ENCODE assay signal across 25 cellular contexts in the genomic region with DNA sequence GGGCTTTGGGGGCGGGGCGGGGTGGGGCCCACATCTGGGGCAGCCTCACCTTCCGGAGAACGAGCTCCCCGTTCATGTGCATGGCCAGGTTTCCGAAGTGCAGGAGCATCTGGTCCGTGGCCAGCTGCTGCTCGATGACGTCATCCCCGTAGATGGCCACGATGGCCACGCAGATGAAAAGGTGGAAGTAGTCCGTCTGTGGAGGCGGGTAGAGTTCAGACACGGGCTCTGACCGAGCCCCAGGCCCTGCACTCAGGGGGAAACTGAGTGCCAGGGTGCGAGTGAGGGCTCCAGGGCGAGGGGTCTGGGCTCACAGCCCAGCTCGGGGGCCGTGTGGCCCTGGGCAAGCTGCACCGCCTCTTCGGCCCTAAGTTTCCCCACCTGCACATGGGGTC.
DNase-seq lines count a peak whose midpoint lies in the region; ATAC-seq, FAIRE-seq and TF ChIP-seq lines count a peak whose summit lies in the region.
"Had no signal": no experiment of that assay in that cellular context is flagged by ENCODE, and none has a peak within 500 bp of the region (broad histone marks: within the 10 kb centered on the region; RNA-seq: fewer than 3 reads in every experiment).

No MANE protein-coding gene starts in this region.

- no peaks in the 10 kb centered on the region for H3K9me3 Mint-ChIP-seq in chondrocyte (ENCODE audit: low read depth)
- H3K9me3 Mint-ChIP-seq: activated T-cell treated with anti-CD3 and anti-CD28 coated beads, Interleukin-2, amount 50 U/mL, for 72 hours; brain had no signal

- H3K9ac ChIP-seq in BLaER1 (no peak overlapping the region), HepG2 (ENCODE audit: insufficient read depth, low read depth, low read length) (no peak overlapping the region)

- BruUV-seq in HepG2 (replicated peaks; lab: Mats Ljungman, UMichigan): no TSS peak

- H3K36me3 Mint-ChIP-seq in chondrocyte (ENCODE audit: low read depth): peaks cover 31% of the 10 kb centered on the region

- H4K20me1 ChIP-seq in BLaER1 (peaks cover 22% of the 10 kb centered on the region), HepG2 (ENCODE audit: insufficient read depth, low read length) (no peaks in the 10 kb centered on the region)

- H3K27ac Mint-ChIP-seq in chondrocyte (ENCODE audit: unreplicated experiment): no peak overlapping the region
- H3K27ac Mint-ChIP-seq: activated T-cell treated with anti-CD3 and anti-CD28 coated beads, Interleukin-2, amount 50 U/mL, for 72 hours; brain had no signal

- TF ChIP-seq POLR2A in HepG2 (IDR thresholded peaks at IDR 0.05; ENCODE audit: insufficient read depth in 1 of 2, low read depth in 2 of 2, low read length in 2 of 2): no peak
- TF ChIP-seq POLR2A in sigmoid colon (IDR thresholded peaks at IDR 0.05): no peak

- H3K4me3 ChIP-seq in BLaER1: no peak overlapping the region
- no peak overlapping the region for H3K4me3 ChIP-seq in HepG2 (replicated peaks in 1 of 3; ENCODE audit: insufficient read depth in 1 of 3, low read depth in 2 of 3, low read length in 3 of 3)
- no peak overlapping the region for H3K4me3 ChIP-seq in sigmoid colon
- H3K4me3 ChIP-seq: lung, skin epidermis, transverse colon had no signal

- in situ Hi-C loops in HepG2 (cut with HindIII; ENCODE audit: extremely low pct_ligation_motif_present, low pct_unique_long_range_greater_than_20kb): no loop called here

- DNase-seq in chondrocyte (ENCODE audit: low spot score) (peak; percentile 68), HepG2 (ENCODE audit: low spot score) (no peak), sigmoid colon (peak; percentile 64), NCI-H146 (lab: John Stamatoyannopoulos, UW) (no peak)
- no peak for DNase-seq in stimulated activated CD4-positive, alpha-beta T cell treated with anti-CD3 and anti-CD28 coated beads, Interleukin-4, amount 100 ng/mL, for 4 hours
- DNase-seq: activated CD4-positive, alpha-beta T cell treated with anti-CD3 and anti-CD28 coated beads, Interleukin-2, amount 50 U/mL, for 1 hour; activated naive CD4-positive, alpha-beta T cell treated with Interleukin-2 at 50 U/mL for 16 hours; DMS79 treated with DMSO at 0.1 percent for 48 hours; MV-4-11; NCI-H1694 treated with DMSO at 0.1 percent for 48 hours; OCI-M1; stimulated activated CD4-positive, alpha-beta T cell treated with anti-CD3 and anti-CD28 coated beads, Interleukin-1b, Interleukin-23, amount 100 ng/mL, for 48 hours; T-helper 9 cell had no signal

- 98% methylated on average over 19 of the region's 22 CpGs for WGBS in HepG2 (ENCODE audit: low lambda C conversion rate)
- WGBS in sigmoid colon, 2 donors: 84 to 89% methylated on average over 22 of the region's 22 CpGs

- H3K27me3 Mint-ChIP-seq in chondrocyte (ENCODE audit: low read depth): no peaks in the 10 kb centered on the region
- H3K27me3 Mint-ChIP-seq: brain had no signal

- H3K27me3 ChIP-seq in BLaER1 (peaks cover 14% of the 10 kb centered on the region), HepG2 (ENCODE audit: control insufficient read depth in 1 of 2, insufficient read depth in 2 of 2, low read length in 2 of 2) (no peaks in the 10 kb centered on the region), sigmoid colon (no peaks in the 10 kb centered on the region)
- H3K27me3 ChIP-seq: transverse colon had no signal

- H3K4me2 ChIP-seq in BLaER1 (peak overlapping the region; percentile 79), HepG2 (ENCODE audit: low read depth, low read length) (no peak overlapping the region)

- TF ChIP-seq RAD21 in HepG2 (CRISPR knock-in tag; IDR thresholded peaks at IDR 0.05): no peak

- H3K9me3 ChIP-seq in BLaER1: no peaks in the 10 kb centered on the region
- no peaks in the 10 kb centered on the region for H3K9me3 ChIP-seq in HepG2 (ENCODE audit: low read length)
- H3K9me3 ChIP-seq in sigmoid colon: no peaks in the 10 kb centered on the region
- H3K9me3 ChIP-seq: transverse colon had no signal

- H3K79me2 ChIP-seq in HepG2 (ENCODE audit: insufficient read depth, low read length): no peaks in the 10 kb centered on the region

- no peak overlapping the region for H3K27ac ChIP-seq in BLaER1
- H3K27ac ChIP-seq in HepG2 (ENCODE audit: extremely low read length, insufficient read depth, low read length): no peak overlapping the region
- H3K27ac ChIP-seq in sigmoid colon: no peak overlapping the region
- H3K27ac ChIP-seq: C4-2B, epithelial cell of prostate, HL-60, skin epidermis, transverse colon, VCaP had no signal

- peaks cover 3% of the 10 kb centered on the region for H3K4me1 Mint-ChIP-seq in chondrocyte (ENCODE audit: low read depth)

- POLR2A ChIA-PET in HepG2 (lab: Yijun Ruan, JAX): interaction anchor here (1.3 kb wide), 1 partner anchor 16 kb away, joined by 3 read pairs; no protein-coding TSS in a partner anchor

- H3K4me1 ChIP-seq in BLaER1: peaks cover 97% of the 10 kb centered on the region
- H3K4me1 ChIP-seq in HepG2 (ENCODE audit: insufficient read depth, low read length): peaks cover 16% of the 10 kb centered on the region
- H3K4me1 ChIP-seq in sigmoid colon: peaks cover 0 to 5% (median 0%) of the 10 kb centered on the region in 4 donors
- H3K4me1 ChIP-seq: transverse colon had no signal

- no peak overlapping the region for H2AFZ ChIP-seq in HepG2 (ENCODE audit: low read length)

- CTCF ChIA-PET in HepG2 (lab: Yijun Ruan, JAX; ENCODE audit: low intra/inter-chr PET ratio, low total read pairs): no interaction called here

- ATAC-seq in HepG2 (no peak), HG03139 (IDR thresholded peaks at IDR 0.05; ENCODE audit: unreplicated experiment) (no peak), GM21529 (IDR thresholded peaks at IDR 0.05; ENCODE audit: unreplicated experiment) (no peak)

- intact Hi-C loops in HepG2 (cut with micrococcal nuclease; ENCODE audit: unreplicated experiment): no loop called here
- intact Hi-C loops in sigmoid colon (cut with DNase I): no loop called here

- no peak overlapping the region for H3K4me3 Mint-ChIP-seq in chondrocyte (ENCODE audit: unreplicated experiment)
- H3K4me3 Mint-ChIP-seq: brain had no signal

- TF ChIP-seq EP300 in HepG2 (IDR thresholded peaks at IDR 0.05; ENCODE audit: low read depth in 2 of 2, low read length in 2 of 2) (no peak), HepG2 (CRISPR knock-in tag; IDR thresholded peaks at IDR 0.05; ENCODE audit: borderline replicate concordance) (no peak), sigmoid colon (IDR thresholded peaks at IDR 0.05) (no peak)

- H3K36me3 ChIP-seq in BLaER1: no peaks in the 10 kb centered on the region
- peaks cover 19 to 38% of the 10 kb centered on the region in 2 experiments for H3K36me3 ChIP-seq in HepG2 (replicated peaks in 1 of 2; ENCODE audit: control insufficient read depth in 1 of 2, insufficient read depth in 2 of 2, low read length in 2 of 2)
- H3K36me3 ChIP-seq in sigmoid colon: peaks cover 5 to 60% (median 10%) of the 10 kb centered on the region in 4 donors
- H3K36me3 ChIP-seq: transverse colon had no signal

- FAIRE-seq in HepG2 (lab: Jason Lieb, UNC): no peak

- TF ChIP-seq CTCF in chondrocyte (IDR thresholded peaks at IDR 0.05) (no peak), HepG2 (CRISPR knock-in tag; IDR thresholded peaks at IDR 0.05) (no peak), sigmoid colon (IDR thresholded peaks at IDR 0.05) (no peak)

TF ChIP-seq in HepG2, 621 proteins besides CTCF, POLR2A, EP300 and RAD21:
- TF ChIP-seq TMF1 (CRISPR knock-in tag; IDR thresholded peaks at IDR 0.05; ENCODE audit: low read depth) (no peak), PCBP1 (IDR thresholded peaks at IDR 0.05; ENCODE audit: borderline replicate concordance, low read depth, low read length) (0 out of 2 replicates have a peak, but pooled peaks have one; percentile 27), ZNF557 (CRISPR knock-in tag; IDR thresholded peaks at IDR 0.05) (no peak), ATF7 (IDR thresholded peaks at IDR 0.05) (peak; percentile 51; the same call in 1 of the 2 replicates), ATF7 (CRISPR knock-in tag; IDR thresholded peaks at IDR 0.05) (no peak), NONO (IDR thresholded peaks at IDR 0.05) (no peak), NONO (CRISPR knock-in tag; conservative IDR thresholded peaks at IDR 0.05) (no peak)
- TF ChIP-seq, protein P1, sequence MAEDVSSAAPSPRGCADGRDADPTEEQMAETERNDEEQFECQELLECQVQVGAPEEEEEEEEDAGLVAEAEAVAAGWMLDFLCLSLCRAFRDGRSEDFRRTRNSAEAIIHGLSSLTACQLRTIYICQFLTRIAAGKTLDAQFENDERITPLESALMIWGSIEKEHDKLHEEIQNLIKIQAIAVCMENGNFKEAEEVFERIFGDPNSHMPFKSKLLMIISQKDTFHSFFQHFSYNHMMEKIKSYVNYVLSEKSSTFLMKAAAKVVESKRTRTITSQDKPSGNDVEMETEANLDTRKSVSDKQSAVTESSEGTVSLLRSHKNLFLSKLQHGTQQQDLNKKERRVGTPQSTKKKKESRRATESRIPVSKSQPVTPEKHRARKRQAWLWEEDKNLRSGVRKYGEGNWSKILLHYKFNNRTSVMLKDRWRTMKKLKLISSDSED (CRISPR knock-in tag; IDR thresholded peaks at IDR 0.05): no peak

Comparison
In these comparisons a context has a peak if more than half of its experiments do, and no peak if none do; other contexts are left out.
1. DNase-seq: peak in chondrocyte (single experiment) and sigmoid colon (single experiment); none in HepG2 (single experiment), NCI-H146 (single experiment) and stimulated activated CD4-positive, alpha-beta T cell treated with anti-CD3 and anti-CD28 coated beads, Interleukin-4, amount 100 ng/mL, for 4 hours (0 of 2).